19 cellular contexts compared by ENCODE assay signal in the genomic region with DNA sequence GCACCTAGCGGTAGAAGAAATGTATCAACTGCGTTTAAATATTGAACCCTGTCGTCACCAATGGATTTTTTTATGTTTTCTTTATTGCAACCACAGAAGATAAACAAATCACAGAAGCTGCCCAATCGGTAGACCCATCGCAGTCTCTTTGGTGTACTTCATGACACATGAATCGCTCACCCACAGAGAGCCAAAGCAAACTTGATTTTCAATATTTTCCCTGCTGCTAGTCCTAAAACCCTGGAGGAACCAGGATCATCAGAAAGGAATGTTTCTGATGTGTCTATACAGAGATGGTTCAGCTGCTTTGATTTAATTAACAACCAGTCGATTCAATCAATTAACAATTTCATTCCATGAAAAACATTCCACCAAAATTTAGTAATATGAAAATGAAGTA. TPM values are rescaled to one million over a fixed set of nuclear protein-coding genes. Genes with fewer than 3 reads are reported as not detected.
DNase-seq lines count a peak whose midpoint lies in the region; ATAC-seq, FAIRE-seq and TF ChIP-seq lines count a peak whose summit lies in the region.
"Had no signal": no experiment of that assay in that cellular context is flagged by ENCODE, and none has a peak within 500 bp of the region (broad histone marks: within the 10 kb centered on the region; RNA-seq: fewer than 3 reads in every experiment).

No MANE protein-coding gene starts in this region.

- no peaks in the 10 kb centered on the region for H3K9me2 ChIP-seq in SK-N-SH

- H3K27ac ChIP-seq in SK-N-SH (ENCODE audit: low read depth in 2 of 2, low read length in 1 of 2): no peak overlapping the region; a peak in 1 of 4 replicates
- peak overlapping the region; percentile 18 for H3K27ac ChIP-seq in foreskin keratinocyte
- no peak overlapping the region for H3K27ac ChIP-seq in pancreas
- H3K27ac ChIP-seq: 22Rv1, C4-2B, esophagus squamous epithelium, hepatocyte had no signal

- no peak overlapping the region; the same call in 1 of the 2 replicates for H2AFZ ChIP-seq in SK-N-SH (ENCODE audit: low read depth)
- H2AFZ ChIP-seq: hepatocyte had no signal

- TF ChIP-seq CTCF in SK-N-SH (IDR thresholded peaks at IDR 0.05): no peak
- TF ChIP-seq CTCF in astrocyte of the spinal cord (IDR thresholded peaks at IDR 0.05; ENCODE audit: low read depth, low read length): no peak
- no peak for TF ChIP-seq CTCF in foreskin keratinocyte (conservative IDR thresholded peaks at IDR 0.05)
- no peak for TF ChIP-seq CTCF in pancreas (IDR thresholded peaks at IDR 0.05)

- H3K4me1 ChIP-seq in SK-N-SH (ENCODE audit: control insufficient read depth in 1 of 2, insufficient read depth in 2 of 2, low read depth in 1 of 2, low read length in 1 of 2) (no peaks in the 10 kb centered on the region), foreskin keratinocyte (no peaks in the 10 kb centered on the region), pancreas (no peaks in the 10 kb centered on the region)
- H3K4me1 ChIP-seq: esophagus squamous epithelium had no signal

- in situ Hi-C loops in astrocyte of the spinal cord (cut with HindIII; ENCODE audit: low sequenced_read_pairs): no loop called here

- no peaks in the 10 kb centered on the region for H3K79me2 ChIP-seq in SK-N-SH (ENCODE audit: insufficient read depth)
- H3K79me2 ChIP-seq: hepatocyte had no signal

- H4K20me1 ChIP-seq in SK-N-SH (ENCODE audit: insufficient read depth): no peaks in the 10 kb centered on the region

- POLR2A ChIA-PET in SK-N-SH (lab: Yijun Ruan, JAX): no interaction called here

- H3K36me3 ChIP-seq in SK-N-SH (replicated peaks in 1 of 2; ENCODE audit: control insufficient read depth in 1 of 2, insufficient read depth in 2 of 2, low read length in 1 of 2) (no peaks in the 10 kb centered on the region), pancreas (no peaks in the 10 kb centered on the region)
- H3K36me3 ChIP-seq: esophagus squamous epithelium had no signal

- intact Hi-C loops in pancreas (cut with DNase I): no loop called here

- no peak overlapping the region for H3K9ac ChIP-seq in SK-N-SH

- ATAC-seq in SK-N-SH treated with all-trans-retinoic acid at 6 μM for 48 hours: no peak
- peak; percentile 89 for ATAC-seq in foreskin keratinocyte
- ATAC-seq in pancreas: no peak
- ATAC-seq: K562, natural killer cell, Right ventricle myocardium inferior had no signal

- 37% methylated on average over 7 of the region's 7 CpGs for WGBS in SK-N-SH (ENCODE audit: low lambda C conversion rate)
- WGBS in pancreas, 2 donors: 84 to 85% methylated on average over 7 of the region's 7 CpGs

- TF ChIP-seq RAD21 in SK-N-SH (IDR thresholded peaks at IDR 0.05; ENCODE audit: low read length): no peak

- TF ChIP-seq EP300 in SK-N-SH (IDR thresholded peaks at IDR 0.05; ENCODE audit: borderline replicate concordance in 1 of 2, low read depth in 1 of 2, low read length in 1 of 2): no peak

- peaks cover 9% of the 10 kb centered on the region for H3F3A ChIP-seq in SK-N-SH (replicated peaks; ENCODE audit: insufficient read depth)

- H3K4me3 ChIP-seq in SK-N-SH (ENCODE audit: low read depth in 2 of 2, low read length in 1 of 2): no peak overlapping the region
- H3K4me3 ChIP-seq in astrocyte of the spinal cord (ENCODE audit: low read depth, low read length): no peak overlapping the region
- H3K4me3 ChIP-seq in pancreas: no peak overlapping the region
- H3K4me3 ChIP-seq: esophagus squamous epithelium, hepatocyte, K562 had no signal

- CTCF ChIA-PET in SK-N-SH (lab: Yijun Ruan, JAX): no interaction called here

- DNase-seq in SK-N-SH: no peak
- DNase-seq in astrocyte of the spinal cord (ENCODE audit: low read depth, low spot score): peak; percentile 63
- DNase-seq in foreskin keratinocyte: peak; percentile 29 to 73
- DNase-seq in NK-92 treated with Interleukin-12 subunit alpha and Interleukin-12 subunit beta, amount 100 ng/mL, for 24 hours (lab: John Stamatoyannopoulos, UW): no peak
- DNase-seq in pancreas: no peak
- no peak for DNase-seq in DMS53 (lab: John Stamatoyannopoulos, UW)
- no peak for DNase-seq in NCI-H446 (lab: John Stamatoyannopoulos, UW)
- DNase-seq: activated gamma-delta T cell treated with Interleukin-2 at 50 U/mL for 16 hours; effector CD8-positive, alpha-beta T cell; esophagus squamous epithelium; MV-4-11; natural killer cell; NCI-H187 treated with DMSO at 0.1 percent for 48 hours had no signal

- no peak for FAIRE-seq in pancreas (lab: Jason Lieb, UNC)
- FAIRE-seq: K562 had no signal

- no peaks in the 10 kb centered on the region for H3K27me3 ChIP-seq in SK-N-SH (ENCODE audit: insufficient read depth)
- no peaks in the 10 kb centered on the region for H3K27me3 ChIP-seq in foreskin keratinocyte
- no peaks in the 10 kb centered on the region for H3K27me3 ChIP-seq in pancreas
- H3K27me3 ChIP-seq: esophagus squamous epithelium, hepatocyte had no signal

- no peak overlapping the region for H3K4me2 ChIP-seq in SK-N-SH
- H3K4me2 ChIP-seq: hepatocyte had no signal

- H3K9me3 ChIP-seq in SK-N-SH (no peaks in the 10 kb centered on the region), pancreas (no peaks in the 10 kb centered on the region)
- H3K9me3 ChIP-seq: esophagus squamous epithelium had no signal

TF ChIP-seq in SK-N-SH treated with all-trans-retinoic acid at 6 μM for 48 hours, 23 proteins besides CTCF, POLR2A, EP300 and RAD21:
- no peak for TF ChIP-seq ZFP30 (CRISPR knock-in tag; IDR thresholded peaks at IDR 0.05)
- no peak for TF ChIP-seq ESRRG (CRISPR knock-in tag; IDR thresholded peaks at IDR 0.05)
- peak; percentile 13; the same call in 1 of the 2 replicates for TF ChIP-seq ISL1 (CRISPR knock-in tag; IDR thresholded peaks at IDR 0.05)
- no peak for TF ChIP-seq TCF4 (CRISPR knock-in tag; IDR thresholded peaks at IDR 0.05; ENCODE audit: borderline replicate concordance)
- no peak for TF ChIP-seq TOX (CRISPR knock-in tag; IDR thresholded peaks at IDR 0.05; ENCODE audit: borderline replicate concordance)
- TF ChIP-seq CSDC2 (CRISPR knock-in tag; IDR thresholded peaks at IDR 0.05): no peak
- TF ChIP-seq ZNF565 (CRISPR knock-in tag; conservative IDR thresholded peaks at IDR 0.05; ENCODE audit: low read depth): no peak
TF ChIP-seq in SK-N-SH treated with all-trans-retinoic acid at 6 μM for 48 hours: peak in this region for 1.

TF ChIP-seq in SK-N-SH, 30 proteins besides CTCF, POLR2A, EP300 and RAD21:
- TF ChIP-seq, protein P1, sequence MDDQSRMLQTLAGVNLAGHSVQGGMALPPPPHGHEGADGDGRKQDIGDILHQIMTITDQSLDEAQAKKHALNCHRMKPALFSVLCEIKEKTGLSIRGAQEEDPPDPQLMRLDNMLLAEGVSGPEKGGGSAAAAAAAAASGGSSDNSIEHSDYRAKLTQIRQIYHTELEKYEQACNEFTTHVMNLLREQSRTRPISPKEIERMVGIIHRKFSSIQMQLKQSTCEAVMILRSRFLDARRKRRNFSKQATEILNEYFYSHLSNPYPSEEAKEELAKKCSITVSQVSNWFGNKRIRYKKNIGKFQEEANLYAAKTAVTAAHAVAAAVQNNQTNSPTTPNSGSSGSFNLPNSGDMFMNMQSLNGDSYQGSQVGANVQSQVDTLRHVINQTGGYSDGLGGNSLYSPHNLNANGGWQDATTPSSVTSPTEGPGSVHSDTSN (IDR thresholded peaks at IDR 0.05): no peak
- TF ChIP-seq NFIC (IDR thresholded peaks at IDR 0.05; ENCODE audit: borderline replicate concordance) (no peak), SIN3A (IDR thresholded peaks at IDR 0.05; ENCODE audit: borderline replicate concordance, low read depth, low read length) (no peak), FOSL2 (IDR thresholded peaks at IDR 0.05; ENCODE audit: borderline replicate concordance, low read depth) (no peak), CHD2 (IDR thresholded peaks at IDR 0.05; ENCODE audit: low read length, partially characterized antibody) (no peak), SMC3 (IDR thresholded peaks at IDR 0.05; ENCODE audit: low read depth, low read length) (no peak), TAF1 (IDR thresholded peaks at IDR 0.05; ENCODE audit: borderline replicate concordance, low read depth, low read length) (no peak), JUND (IDR thresholded peaks at IDR 0.05) (no peak), MEF2A (IDR thresholded peaks at IDR 0.05; ENCODE audit: borderline replicate concordance, low read depth) (no peak)
- TF ChIP-seq, protein P2, sequence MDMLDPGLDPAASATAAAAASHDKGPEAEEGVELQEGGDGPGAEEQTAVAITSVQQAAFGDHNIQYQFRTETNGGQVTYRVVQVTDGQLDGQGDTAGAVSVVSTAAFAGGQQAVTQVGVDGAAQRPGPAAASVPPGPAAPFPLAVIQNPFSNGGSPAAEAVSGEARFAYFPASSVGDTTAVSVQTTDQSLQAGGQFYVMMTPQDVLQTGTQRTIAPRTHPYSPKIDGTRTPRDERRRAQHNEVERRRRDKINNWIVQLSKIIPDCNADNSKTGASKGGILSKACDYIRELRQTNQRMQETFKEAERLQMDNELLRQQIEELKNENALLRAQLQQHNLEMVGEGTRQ (IDR thresholded peaks at IDR 0.05; ENCODE audit: borderline replicate concordance, low read depth, low read length): no peak
- TF ChIP-seq, protein P3, sequence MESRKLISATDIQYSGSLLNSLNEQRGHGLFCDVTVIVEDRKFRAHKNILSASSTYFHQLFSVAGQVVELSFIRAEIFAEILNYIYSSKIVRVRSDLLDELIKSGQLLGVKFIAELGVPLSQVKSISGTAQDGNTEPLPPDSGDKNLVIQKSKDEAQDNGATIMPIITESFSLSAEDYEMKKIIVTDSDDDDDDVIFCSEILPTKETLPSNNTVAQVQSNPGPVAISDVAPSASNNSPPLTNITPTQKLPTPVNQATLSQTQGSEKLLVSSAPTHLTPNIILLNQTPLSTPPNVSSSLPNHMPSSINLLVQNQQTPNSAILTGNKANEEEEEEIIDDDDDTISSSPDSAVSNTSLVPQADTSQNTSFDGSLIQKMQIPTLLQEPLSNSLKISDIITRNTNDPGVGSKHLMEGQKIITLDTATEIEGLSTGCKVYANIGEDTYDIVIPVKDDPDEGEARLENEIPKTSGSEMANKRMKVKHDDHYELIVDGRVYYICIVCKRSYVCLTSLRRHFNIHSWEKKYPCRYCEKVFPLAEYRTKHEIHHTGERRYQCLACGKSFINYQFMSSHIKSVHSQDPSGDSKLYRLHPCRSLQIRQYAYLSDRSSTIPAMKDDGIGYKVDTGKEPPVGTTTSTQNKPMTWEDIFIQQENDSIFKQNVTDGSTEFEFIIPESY (IDR thresholded peaks at IDR 0.05; ENCODE audit: borderline replicate concordance, low read depth): no peak

RNA-seq across cellular contexts. Expression of a gene that starts 46.3 kb away (rescaled TPM):
- polyA plus RNA-seq in SK-N-SH (2012; rRNA removed): 0.91 and 1.1 TPM in 2 replicates
- 0.53 and 0.79 TPM in 2 replicates for polyA plus RNA-seq in SK-N-SH (2012; cell fraction: cytosol; rRNA removed)
- polyA plus RNA-seq in SK-N-SH (2012; cell fraction: nucleus; rRNA removed): 1.4 and 1.9 TPM in 2 replicates
- 0.03 and 0.04 TPM in 2 replicates for total RNA-seq in foreskin keratinocyte
- polyA plus RNA-seq in foreskin keratinocyte: 0.01 TPM in 1 of 2 replicates, not detected in the other
- total RNA-seq in pancreas: 1 to 10 TPM in 3 of 6 donors, under 1 TPM in 3; 0.08 to 3.8 (median 0.77) TPM
- polyA plus RNA-seq in pancreas: under 1 TPM; 0.31 to 0.53 TPM
- total RNA-seq: K562, natural killer cell had no signal
- polyA plus RNA-seq: K562 had no signal

Comparison
In these comparisons a context has a peak if more than half of its experiments do, and no peak if none do; other contexts are left out.
1. DNase-seq: peak in astrocyte of the spinal cord (single experiment) and foreskin keratinocyte (2 of 2); none in SK-N-SH (single experiment), NK-92 treated with Interleukin-12 subunit alpha and Interleukin-12 subunit beta, amount 100 ng/mL, for 24 hours (single experiment), pancreas (0 of 6), DMS53 (single experiment) and NCI-H446 (0 of 2).